14 cellular contexts compared by ENCODE assay signal in the genomic region with DNA sequence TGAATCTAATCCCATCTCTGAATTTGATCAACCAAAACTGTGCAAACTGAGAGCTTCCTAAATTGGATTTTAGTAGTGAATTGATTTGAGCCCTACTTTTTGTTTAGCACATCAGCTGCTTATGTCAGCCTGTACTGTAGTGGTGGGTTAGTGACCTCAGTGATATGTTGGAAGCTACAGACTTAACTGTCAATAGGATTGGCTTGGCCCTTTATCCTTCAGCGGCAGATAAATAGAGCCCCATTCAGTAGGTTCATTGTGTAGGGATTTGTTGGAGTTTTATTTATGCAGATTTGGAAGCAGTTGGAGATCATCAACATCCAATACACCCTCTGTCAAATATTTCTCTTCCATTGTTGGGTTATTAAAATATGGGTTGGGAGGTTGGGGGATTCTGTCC.
"Had no signal": no experiment of that assay in that cellular context is flagged by ENCODE, and none has a peak within 500 bp of the region (broad histone marks: within the 10 kb centered on the region; RNA-seq: fewer than 3 reads in every experiment).

No MANE protein-coding gene starts in this region.

- H3K36me3 Mint-ChIP-seq: immature natural killer cell; memory B cell; natural killer cell treated with Interleukin-12 subunit alpha and Interleukin-12 subunit beta and Interleukin-15 and Interleukin-18, amount 100 ng/mL, for 72 hours had no signal

- H3K9me3 Mint-ChIP-seq: memory B cell had no signal

- H3K9me3 ChIP-seq: left lung, lower lobe of right lung, neutrophil, right atrium auricular region had no signal

- H3K27me3 ChIP-seq: left lung, neutrophil, right atrium auricular region had no signal

- H3K27ac Mint-ChIP-seq: immature natural killer cell; memory B cell; natural killer cell treated with Interleukin-12 subunit alpha and Interleukin-12 subunit beta and Interleukin-15 and Interleukin-18, amount 100 ng/mL, for 72 hours had no signal

- H3K36me3 ChIP-seq: left lung, lower lobe of right lung, neutrophil, right atrium auricular region had no signal

- DNase-seq: effector memory CD4-positive, alpha-beta T cell; glutamatergic neuron; immature natural killer cell; left lung; lower lobe of right lung; midbrain; small intestine; stimulated activated CD4-positive, alpha-beta T cell treated with anti-CD3 and anti-CD28 coated beads, Interleukin-2, amount 100 ng/mL, for 48 hours; stimulated activated naive CD4-positive, alpha-beta T cell treated with Interleukin-2 at 50 U/mL for 16 hours; trophoblast cell had no signal

- H3K4me1 ChIP-seq: left lung, lower lobe of right lung, right atrium auricular region had no signal

- H3K4me1 Mint-ChIP-seq: immature natural killer cell, memory B cell had no signal

- H3K4me3 Mint-ChIP-seq: immature natural killer cell; memory B cell; natural killer cell treated with Interleukin-12 subunit alpha and Interleukin-12 subunit beta and Interleukin-15 and Interleukin-18, amount 100 ng/mL, for 72 hours had no signal

- H3K27me3 Mint-ChIP-seq: memory B cell; natural killer cell treated with Interleukin-12 subunit alpha and Interleukin-12 subunit beta and Interleukin-15 and Interleukin-18, amount 100 ng/mL, for 72 hours had no signal

- H3K27ac ChIP-seq: left lung, lower lobe of right lung, neutrophil, right atrium auricular region had no signal

- H3K4me3 ChIP-seq: left lung, lower lobe of right lung, right atrium auricular region had no signal
